26 cellular contexts compared by ENCODE assay signal in the genomic region with DNA sequence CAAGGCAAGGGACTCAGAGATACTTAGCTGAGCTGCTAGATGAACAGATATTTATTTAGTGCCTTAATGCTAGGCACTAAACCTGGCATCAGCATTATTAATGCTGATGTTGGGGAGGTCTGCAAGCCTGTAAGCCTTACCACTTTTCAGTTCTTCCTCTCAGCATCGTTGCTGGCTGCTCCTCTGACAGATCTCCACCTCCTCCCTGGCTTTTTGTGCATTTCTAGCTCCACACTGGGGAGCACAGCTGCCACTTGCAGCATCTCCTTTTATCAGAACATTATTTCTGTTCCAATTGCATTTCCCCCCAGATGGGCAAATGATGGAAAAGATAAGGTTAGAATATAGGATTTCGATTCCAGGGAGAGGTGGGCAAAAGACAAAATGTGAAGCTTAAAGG. TPM values are rescaled to one million over a fixed set of nuclear protein-coding genes. Genes with fewer than 3 reads are reported as not detected.
"Had no signal": no experiment of that assay in that cellular context is flagged by ENCODE, and none has a peak within 500 bp of the region (broad histone marks: within the 10 kb centered on the region; RNA-seq: fewer than 3 reads in every experiment).

No MANE protein-coding gene starts in this region.

- H3K36me3 ChIP-seq: esophagus muscularis mucosa, gastrocnemius medialis, heart right ventricle, left lung, lower lobe of right lung had no signal

- ATAC-seq: foreskin keratinocyte, gastrocnemius medialis, heart right ventricle, left cardiac atrium, left lung, left ventricle myocardium superior, lower lobe of right lung, mucosa of descending colon had no signal

- H3K27me3 ChIP-seq: dorsolateral prefrontal cortex, esophagus muscularis mucosa, foreskin keratinocyte, gastrocnemius medialis, left lung had no signal

- H3K4me1 Mint-ChIP-seq: mesothelial cell of epicardium, naive B cell had no signal

- H3K27ac ChIP-seq: coronary artery, esophagus muscularis mucosa, foreskin keratinocyte, gastrocnemius medialis, heart right ventricle, left lung, lower lobe of right lung had no signal

- H3K9me3 ChIP-seq: esophagus muscularis mucosa, gastrocnemius medialis, heart right ventricle, left lung, lower lobe of right lung, mucosa of descending colon had no signal

- H3K4me1 ChIP-seq: esophagus muscularis mucosa, foreskin keratinocyte, gastrocnemius medialis, heart right ventricle, lower lobe of right lung had no signal

- H3K4me3 ChIP-seq: coronary artery, dorsolateral prefrontal cortex, esophagus muscularis mucosa, gastrocnemius medialis, heart right ventricle, left lung, lower lobe of right lung, mucosa of descending colon had no signal

- H3K36me3 Mint-ChIP-seq: mesothelial cell of epicardium, naive B cell had no signal

- H3K9me3 Mint-ChIP-seq: mesothelial cell of epicardium, naive B cell had no signal

- DNase-seq: dermis blood vessel endothelial cell; dorsolateral prefrontal cortex; effector CD4-positive, alpha-beta T cell; effector memory CD4-positive, alpha-beta T cell; foreskin keratinocyte; gastrocnemius medialis; glutamatergic neuron; heart right ventricle; hippocampal formation; left cardiac atrium; left lung; left ventricle myocardium superior; lower lobe of right lung; mesenchymal stem cell; mucosa of descending colon; naive B cell had no signal

- H3K27ac Mint-ChIP-seq: mesothelial cell of epicardium had no signal

- H3K4me3 Mint-ChIP-seq: mesothelial cell of epicardium, naive B cell had no signal

- FAIRE-seq: colon, endothelial cell of umbilical vein, islet of Langerhans, keratinocyte had no signal

RNA-seq across cellular contexts. Expression of a gene that starts 34.8 kb away (rescaled TPM):
- total RNA-seq: dermis blood vessel endothelial cell, endothelial cell of umbilical vein, fibroblast of lung, fibroblast of villous mesenchyme, foreskin keratinocyte, glomerular endothelial cell had no signal
- polyA plus RNA-seq: endothelial cell of umbilical vein, foreskin keratinocyte, keratinocyte had no signal
